Comparison of ENCODE assay signal across 8 cellular contexts in the genomic region with DNA sequence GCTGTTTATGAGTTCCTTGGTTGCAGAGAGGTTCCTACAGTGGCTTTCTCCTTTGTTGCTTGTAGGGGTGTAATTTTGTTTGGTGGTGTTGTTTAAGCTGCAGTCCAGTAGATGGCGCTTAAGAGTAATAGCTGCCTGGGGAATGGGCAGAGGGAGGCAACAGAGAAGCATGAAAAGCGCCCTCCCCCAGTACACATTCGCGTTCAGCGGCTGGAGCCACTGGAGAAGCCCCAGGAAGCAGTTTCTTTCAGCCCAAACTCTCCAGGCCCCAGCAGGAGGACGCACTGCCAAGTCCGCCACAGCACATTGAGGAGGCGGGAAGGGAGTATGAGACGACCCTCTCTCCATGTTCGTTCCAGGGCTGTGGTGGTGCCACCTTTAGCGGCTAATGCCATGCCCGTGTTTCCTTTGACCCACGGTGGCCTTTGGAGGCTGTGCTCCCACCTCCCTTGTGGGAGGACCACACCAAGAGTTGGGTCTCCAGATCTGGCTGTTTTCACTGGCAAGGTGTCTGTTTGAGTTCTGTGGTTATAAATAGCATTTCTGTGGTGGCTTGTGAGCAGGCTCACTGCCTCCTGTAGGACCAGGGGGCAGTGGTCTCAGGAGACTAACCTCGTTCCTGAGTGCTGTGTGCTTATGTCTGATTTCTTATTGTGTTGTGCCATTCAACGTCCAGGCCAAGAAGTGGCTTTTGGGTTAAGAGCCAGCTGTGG.
DNase-seq lines count a peak whose midpoint lies in the region; ATAC-seq and TF ChIP-seq lines count a peak whose summit lies in the region.

No MANE protein-coding gene starts in this region.

- H3K36me3 ChIP-seq in BJ (ENCODE audit: control insufficient read depth, insufficient read depth, low read length) (no peaks in the 10 kb centered on the region; the same call in 1 of the 2 replicates), mammary epithelial cell (ENCODE audit: insufficient read depth, low read length) (peaks cover 3% of the 10 kb centered on the region)

- H3K79me2 ChIP-seq in mammary epithelial cell (ENCODE audit: insufficient read depth, low read length), result peaks cover 39% of the 10 kb centered on the region

- CTCF ChIA-PET in BJ (lab: Yijun Ruan, JAX) (interaction anchor here (0.6 to 1.9 kb wide), 10 partner anchors 9 to 296 kb away, joined by 3 to 6 read pairs (median 4); no protein-coding TSS in a partner anchor), mammary epithelial cell (lab: Charles Lee; ENCODE audit: low non-redundant PET) (interaction anchor here (0.6 kb wide), 1 partner anchor 180 kb away, joined by 4 read pairs; no protein-coding TSS in a partner anchor)

- intact Hi-C loops in mammary epithelial cell (cut with micrococcal nuclease), result loop anchor here (10.0 kb wide), 1 partner anchor 1281 kb away; no protein-coding TSS in a partner anchor
- intact Hi-C loops in left colon (cut with DNase I, micrococcal nuclease), result no loop called here

- H2AFZ ChIP-seq in mammary epithelial cell (ENCODE audit: low read depth, low read length), result no peak overlapping the region

- BruUV-seq in mammary epithelial cell (replicated peaks; lab: Mats Ljungman, UMichigan), result no TSS peak

- ATAC-seq in left colon (peak; percentile 71), GM21717 (IDR thresholded peaks at IDR 0.05; ENCODE audit: unreplicated experiment) (no peak)

- H3K9me3 ChIP-seq in mammary epithelial cell (replicated peaks; ENCODE audit: insufficient read depth, low read length), result no peaks in the 10 kb centered on the region

- TF ChIP-seq CTCF in BJ (IDR thresholded peaks at IDR 0.05; ENCODE audit: insufficient read depth, low read depth, low read length), result peak; percentile 85
- TF ChIP-seq CTCF in GM12873 (IDR thresholded peaks at IDR 0.05; ENCODE audit: insufficient read depth, low read depth, low read length, missing control alignments), result peak; percentile 65
- peak; percentile 67 to 79 for TF ChIP-seq CTCF in mammary epithelial cell (conservative IDR thresholded peaks at IDR 0.05 in 1 of 2, IDR thresholded peaks at IDR 0.05 in 1 of 2; ENCODE audit: extremely low read depth in 1 of 2, insufficient read depth in 1 of 2, low read depth in 1 of 2, low read length in 2 of 2)

- H3K27me3 ChIP-seq in BJ (ENCODE audit: control insufficient read depth, insufficient read depth, low read length), result no peaks in the 10 kb centered on the region
- no peaks in the 10 kb centered on the region for H3K27me3 ChIP-seq in mammary epithelial cell (ENCODE audit: insufficient read depth, low read length)

- H3K27ac ChIP-seq in mammary epithelial cell (ENCODE audit: insufficient read depth, low read depth, low read length), result no peak overlapping the region

- no peak overlapping the region for H3K4me3 ChIP-seq in BJ (ENCODE audit: low read depth, low read length)
- no peak overlapping the region for H3K4me3 ChIP-seq in mammary epithelial cell (replicated peaks in 1 of 3; ENCODE audit: insufficient read depth in 1 of 3, low read depth in 2 of 3, low read length in 3 of 3)

- dilution Hi-C loops in mammary epithelial cell (cut with HindIII; ENCODE audit: low sequenced_read_pairs), result no loop called here

- no peak overlapping the region for H3K4me2 ChIP-seq in mammary epithelial cell (ENCODE audit: insufficient read depth, low read depth, low read length)

- no peaks in the 10 kb centered on the region for H3K4me1 ChIP-seq in mammary epithelial cell (ENCODE audit: insufficient read depth, low read length)

- no peak overlapping the region for H3K9ac ChIP-seq in mammary epithelial cell (ENCODE audit: insufficient read depth, low read length)

- no peak for DNase-seq in BJ (ENCODE audit: low read depth)
- peak; percentile 46 for DNase-seq in NCI-H2107 treated with DMSO at 0.1 percent for 48 hours (lab: John Stamatoyannopoulos, UW; ENCODE audit: unreplicated experiment)
- peak; percentile 23 for DNase-seq in mammary epithelial cell
- DNase-seq in left colon, result no peak
- DNase-seq in NCI-H128 (lab: John Stamatoyannopoulos, UW; ENCODE audit: unreplicated experiment), result no peak
- no peak for DNase-seq in activated gamma-delta T cell (lab: John Stamatoyannopoulos, UW)

- in situ Hi-C loops in mammary epithelial cell (cut with MboI; ENCODE audit: low sequenced_read_pairs in 2 of 2), result no loop called here

- WGBS in mammary epithelial cell (ENCODE audit: low coverage, missing lambda C conversion rate), result 68% methylated on average over 11 of the region's 15 CpGs

- POLR2A ChIA-PET in BJ (lab: Charles Lee), result no interaction called here

- H4K20me1 ChIP-seq in mammary epithelial cell (ENCODE audit: insufficient read depth, low read length), result no peaks in the 10 kb centered on the region

Comparison
In these comparisons a context has a peak if more than half of its experiments do, and no peak if none do; other contexts are left out.
1. DNase-seq: peak in NCI-H2107 treated with DMSO at 0.1 percent for 48 hours (single experiment) and mammary epithelial cell (single experiment); none in BJ (single experiment), left colon (0 of 2), NCI-H128 (single experiment) and activated gamma-delta T cell (single experiment).
2. Peak in every context shown above with its lines, with median percentiles within 50 percentile points of each other: CTCF ChIP-seq.